27 cellular contexts compared by ENCODE assay signal in genomic region chr22:22428222-22429098, GRCh38.
"Had no signal": no experiment of that assay in that cellular context is flagged by ENCODE, and none has a peak within 500 bp of the region (broad histone marks: within the 10 kb centered on the region; RNA-seq: fewer than 3 reads in every experiment).

No MANE protein-coding gene starts in this region.

- H2AFZ ChIP-seq: hepatocyte, parathyroid adenoma had no signal

- H3K4me3 Mint-ChIP-seq: naive thymus-derived CD8-positive, alpha-beta T cell; nephron; neural crest cell; stimulated activated effector memory CD8-positive, alpha-beta T cell treated with anti-CD3 and anti-CD28 coated beads, Interleukin-12 subunit alpha, Interleukin-12 subunit beta, amount 100 ng/mL, for 72 hours; stimulated activated naive CD8-positive, alpha-beta T cell treated with anti-CD3 and anti-CD28 coated beads, Interleukin-15, Interleukin-2, amounts not matched to agents 100 ng/mL and 50 ng/mL, for 24 hours had no signal

- H3K27me3 ChIP-seq: neutrophil, uterus had no signal

- H3K27me3 Mint-ChIP-seq: stimulated activated naive CD8-positive, alpha-beta T cell treated with anti-CD3 and anti-CD28 coated beads, Interleukin-15, Interleukin-2, amounts not matched to agents 100 ng/mL and 50 ng/mL, for 24 hours had no signal

- H3K4me3 ChIP-seq: hepatocyte, left ventricle myocardium inferior, lung, mucosa of descending colon, psoas muscle, skin epidermis, suprapubic skin, thoracic aorta, tibial artery, upper lobe of right lung, uterus had no signal

- H3K36me3 ChIP-seq: left ventricle myocardium inferior, neutrophil, suprapubic skin, thoracic aorta, tibial artery, upper lobe of right lung, uterus had no signal

- H3K4me2 ChIP-seq: hepatocyte had no signal

- H3K27ac ChIP-seq: hepatocyte, left ventricle myocardium inferior, neutrophil, parathyroid adenoma, psoas muscle, skin epidermis, suprapubic skin, thoracic aorta, tibial artery, upper lobe of right lung, uterus had no signal

- H3K9ac ChIP-seq: parathyroid adenoma had no signal

- H3K36me3 Mint-ChIP-seq: naive thymus-derived CD8-positive, alpha-beta T cell; stimulated activated effector memory CD8-positive, alpha-beta T cell treated with anti-CD3 and anti-CD28 coated beads, Interleukin-12 subunit alpha, Interleukin-12 subunit beta, amount 100 ng/mL, for 72 hours had no signal

- DNase-seq: islet precursor cell; left ventricle myocardium inferior; midbrain; mucosa of descending colon; naive thymus-derived CD8-positive, alpha-beta T cell; occipital lobe; psoas muscle; stimulated activated CD4-positive, alpha-beta T cell treated with anti-CD3 and anti-CD28 coated beads, Interleukin-12 subunit alpha, Interleukin-12 subunit beta, amount 100 ng/mL, for 4 hours; stimulated activated CD4-positive, alpha-beta T cell treated with anti-CD3 and anti-CD28 coated beads, Interleukin-15, amount 100 ng/mL, for 24 hours; stimulated activated CD4-positive, alpha-beta T cell treated with anti-CD3 and anti-CD28 coated beads, Interleukin-2, amount 100 ng/mL, for 24 hours; stimulated activated CD4-positive, alpha-beta T cell treated with anti-CD3 and anti-CD28 coated beads, Interleukin-4, amount 100 ng/mL, for 1 hour; stimulated activated naive CD4-positive, alpha-beta T cell; tibial artery; upper lobe of right lung; uterus had no signal

- H3K4me1 Mint-ChIP-seq: neural crest cell; stimulated activated effector memory CD8-positive, alpha-beta T cell treated with anti-CD3 and anti-CD28 coated beads, Interleukin-12 subunit alpha, Interleukin-12 subunit beta, amount 100 ng/mL, for 72 hours had no signal

- H3K4me1 ChIP-seq: left ventricle myocardium inferior, parathyroid adenoma, psoas muscle, suprapubic skin, tibial artery, upper lobe of right lung, uterus had no signal

- ATAC-seq: mucosa of descending colon; naive thymus-derived CD8-positive, alpha-beta T cell; psoas muscle; sciatic nerve; stimulated activated effector memory CD8-positive, alpha-beta T cell treated with anti-CD3 and anti-CD28 coated beads, Interleukin-12 subunit alpha, Interleukin-12 subunit beta, amount 100 ng/mL, for 72 hours; upper lobe of right lung had no signal

- H3K79me2 ChIP-seq: hepatocyte, parathyroid adenoma had no signal

- H3K27ac Mint-ChIP-seq: stimulated activated effector memory CD8-positive, alpha-beta T cell treated with anti-CD3 and anti-CD28 coated beads, Interleukin-12 subunit alpha, Interleukin-12 subunit beta, amount 100 ng/mL, for 72 hours; stimulated activated naive CD8-positive, alpha-beta T cell treated with anti-CD3 and anti-CD28 coated beads, Interleukin-15, Interleukin-2, amounts not matched to agents 100 ng/mL and 50 ng/mL, for 24 hours had no signal

- H3K9me3 Mint-ChIP-seq: naive thymus-derived CD8-positive, alpha-beta T cell; nephron; neural crest cell; stimulated activated effector memory CD8-positive, alpha-beta T cell treated with anti-CD3 and anti-CD28 coated beads, Interleukin-12 subunit alpha, Interleukin-12 subunit beta, amount 100 ng/mL, for 72 hours; stimulated activated naive CD8-positive, alpha-beta T cell treated with anti-CD3 and anti-CD28 coated beads, Interleukin-15, Interleukin-2, amounts not matched to agents 100 ng/mL and 50 ng/mL, for 24 hours had no signal

- H3K9me3 ChIP-seq: left ventricle myocardium inferior, mucosa of descending colon, neutrophil, psoas muscle, suprapubic skin, thoracic aorta, tibial artery, upper lobe of right lung, uterus had no signal
